12 cellular contexts compared by ENCODE assay signal in genomic region chr7:102872460-102872859, GRCh38. TPM values are rescaled to one million over a fixed set of nuclear protein-coding genes. Genes with fewer than 3 reads are reported as not detected.
DNase-seq lines count a peak whose midpoint lies in the region; ATAC-seq, FAIRE-seq and TF ChIP-seq lines count a peak whose summit lies in the region.
"Had no signal": no experiment of that assay in that cellular context is flagged by ENCODE, and none has a peak within 500 bp of the region (broad histone marks: within the 10 kb centered on the region; RNA-seq: fewer than 3 reads in every experiment).

No MANE protein-coding gene starts in this region.

- H2AFZ ChIP-seq in HepG2 (ENCODE audit: low read length), result no peak overlapping the region

- POLR2A ChIA-PET in HepG2 (lab: Yijun Ruan, JAX), result interaction anchor here (0.9 kb wide), 1 partner anchor 61 kb away, joined by 3 read pairs; no protein-coding TSS in a partner anchor

- no TSS peak for BruUV-seq in HepG2 (replicated peaks; lab: Mats Ljungman, UMichigan)

- H3K79me2 ChIP-seq in HepG2 (ENCODE audit: insufficient read depth, low read length), result no peaks in the 10 kb centered on the region

- in situ Hi-C loops in HepG2 (cut with HindIII; ENCODE audit: extremely low pct_ligation_motif_present, low pct_unique_long_range_greater_than_20kb), result no loop called here

- no peaks in the 10 kb centered on the region for H4K20me1 ChIP-seq in HepG2 (ENCODE audit: insufficient read depth, low read length)

- 94% methylated on average over 2 of the region's 2 CpGs for WGBS in HepG2 (ENCODE audit: low lambda C conversion rate)

- intact Hi-C loops in HepG2 (cut with micrococcal nuclease; ENCODE audit: unreplicated experiment) (no loop called here), upper lobe of right lung (cut with DNase I) (no loop called here)

- H3K27ac ChIP-seq in HepG2 (ENCODE audit: extremely low read length, insufficient read depth, low read length) (no peak overlapping the region), upper lobe of right lung (no peak overlapping the region)

- no peak overlapping the region for H3K9ac ChIP-seq in HepG2 (ENCODE audit: insufficient read depth, low read depth, low read length)

- H3K9me3 ChIP-seq in HepG2 (ENCODE audit: low read length), result no peaks in the 10 kb centered on the region
- H3K9me3 ChIP-seq in upper lobe of right lung, result no peaks in the 10 kb centered on the region
- H3K9me3 ChIP-seq: ascending aorta had no signal

- TF ChIP-seq RAD21 in HepG2 (CRISPR knock-in tag; IDR thresholded peaks at IDR 0.05), result no peak

- H3K27me3 ChIP-seq in HepG2 (ENCODE audit: control insufficient read depth in 1 of 2, insufficient read depth in 2 of 2, low read length in 2 of 2) (no peaks in the 10 kb centered on the region; a peak in 1 of 5 replicates), upper lobe of right lung (no peaks in the 10 kb centered on the region)
- H3K27me3 ChIP-seq: ascending aorta had no signal

- H3K4me3 ChIP-seq in cardiac fibroblast (replicated peaks in 1 of 2; ENCODE audit: low read depth in 2 of 2, low read length in 2 of 2) (no peak overlapping the region), HepG2 (replicated peaks in 1 of 3; ENCODE audit: insufficient read depth in 1 of 3, low read depth in 2 of 3, low read length in 3 of 3) (no peak overlapping the region), upper lobe of right lung (no peak overlapping the region)
- H3K4me3 ChIP-seq: ascending aorta had no signal

- TF ChIP-seq POLR2A in HepG2 (IDR thresholded peaks at IDR 0.05; ENCODE audit: insufficient read depth in 1 of 2, low read depth in 2 of 2, low read length in 2 of 2), result no peak

- DNase-seq in AG08395 (ENCODE audit: low spot score) (peak; percentile 70), LHCN-M2 (ENCODE audit: low read depth) (peak; percentile 99), cardiac fibroblast (ENCODE audit: low read depth in 2 of 2) (peak; percentile 84 to 99), lung microvascular endothelial cell (ENCODE audit: low read depth in 2 of 2) (peak; percentile 73 to 99), UCSD-AML1 (lab: John Stamatoyannopoulos, UW; ENCODE audit: unreplicated experiment) (no peak), HepG2 (ENCODE audit: low spot score) (no peak), upper lobe of right lung (no peak), D341Med (ENCODE audit: low spot score) (no peak)
- DNase-seq: CD4-positive, CD25-positive, alpha-beta regulatory T cell; Kasumi-1 had no signal

- ATAC-seq in HepG2, result no peak
- ATAC-seq in upper lobe of right lung, result no peak

- H3K36me3 ChIP-seq in HepG2 (replicated peaks in 1 of 2; ENCODE audit: control insufficient read depth in 1 of 2, insufficient read depth in 2 of 2, low read length in 2 of 2) (no peaks in the 10 kb centered on the region), upper lobe of right lung (no peaks in the 10 kb centered on the region)
- H3K36me3 ChIP-seq: ascending aorta had no signal

- no peak overlapping the region for H3K4me2 ChIP-seq in HepG2 (ENCODE audit: low read depth, low read length)

- H3K4me1 ChIP-seq in HepG2 (ENCODE audit: insufficient read depth, low read length) (peaks cover 73% of the 10 kb centered on the region), upper lobe of right lung (no peaks in the 10 kb centered on the region)

- CTCF ChIA-PET in HepG2 (lab: Yijun Ruan, JAX; ENCODE audit: low intra/inter-chr PET ratio, low total read pairs), result no interaction called here

- FAIRE-seq in HepG2 (lab: Jason Lieb, UNC), result no peak
- FAIRE-seq: TTC549 had no signal

- TF ChIP-seq EP300 in HepG2 (IDR thresholded peaks at IDR 0.05; ENCODE audit: low read depth in 2 of 2, low read length in 2 of 2) (no peak), HepG2 (CRISPR knock-in tag; IDR thresholded peaks at IDR 0.05; ENCODE audit: borderline replicate concordance) (no peak)

- TF ChIP-seq CTCF in cardiac fibroblast (IDR thresholded peaks at IDR 0.05; ENCODE audit: low read depth, low read length), result no peak
- TF ChIP-seq CTCF in HepG2 (CRISPR knock-in tag; IDR thresholded peaks at IDR 0.05), result no peak
- TF ChIP-seq CTCF in upper lobe of right lung (IDR thresholded peaks at IDR 0.05), result no peak

TF ChIP-seq in HepG2, 621 proteins besides CTCF, POLR2A, EP300 and RAD21 (continues in another document):
- no peak for TF ChIP-seq ZNF629 (CRISPR knock-in tag; conservative IDR thresholded peaks at IDR 0.05)
- no peak for TF ChIP-seq ZFP1 (CRISPR knock-in tag; IDR thresholded peaks at IDR 0.05)
- TF ChIP-seq HIC2 (CRISPR knock-in tag; IDR thresholded peaks at IDR 0.05; ENCODE audit: low read depth), result no peak
- no peak for TF ChIP-seq ZEB1 (IDR thresholded peaks at IDR 0.05; ENCODE audit: insufficient replicate concordance, low read depth)
- TF ChIP-seq ZNF781 (CRISPR knock-in tag; IDR thresholded peaks at IDR 0.05; ENCODE audit: borderline replicate concordance, not compliant biosample characterization), result no peak
- TF ChIP-seq FOXA3 (CRISPR knock-in tag; IDR thresholded peaks at IDR 0.05), result no peak
- no peak for TF ChIP-seq KLF12 (CRISPR knock-in tag; IDR thresholded peaks at IDR 0.05; ENCODE audit: borderline replicate concordance)
- no peak for TF ChIP-seq TFE3 (CRISPR knock-in tag; IDR thresholded peaks at IDR 0.05)
- TF ChIP-seq POGK (CRISPR knock-in tag; conservative IDR thresholded peaks at IDR 0.05), result no peak

RNA-seq across cellular contexts. Expression of gene LRRC17, which starts 40.3 kb away (rescaled TPM):
- total RNA-seq in LHCN-M2 (2014; rRNA removed), result 1,139 and 1,308 TPM in 2 replicates
- polyA plus RNA-seq in LHCN-M2 (2012), result 473 TPM
- 0.20 and 2.0 TPM in 2 replicates for total RNA-seq in lung microvascular endothelial cell
- total RNA-seq in HepG2 (2016; rRNA removed; fragmentation: Illumina TruSeq; extraction: Trizol), result 0.20 and 0.38 TPM in 2 replicates
- 0.26 TPM in 1 of 2 replicates, not detected in the other for total RNA-seq in HepG2 (2016; cell fraction: cytosol; rRNA removed; fragmentation: Illumina TruSeq; extraction: Trizol; ENCODE audit: low read depth)
- 0.27 and 0.58 TPM in 2 replicates for total RNA-seq in HepG2 (2016; cell fraction: insoluble cytoplasmic fraction; rRNA removed; fragmentation: Illumina TruSeq; extraction: Trizol)
- 0.10 and 0.22 TPM in 2 replicates for total RNA-seq in HepG2 (2016; cell fraction: membrane; rRNA removed; fragmentation: Illumina TruSeq; extraction: Trizol)
- 0.37 and 0.88 TPM in 2 replicates for total RNA-seq in HepG2 (2016; cell fraction: nucleus; rRNA removed; fragmentation: Illumina TruSeq; extraction: Trizol)
- 0.66 and 0.67 TPM in 2 replicates for polyA plus RNA-seq in HepG2 (2011; rRNA removed)
- 0.28 and 0.50 TPM in 2 replicates for polyA plus RNA-seq in HepG2 (2011; cell fraction: cytosol; rRNA removed)
- polyA plus RNA-seq in HepG2 (2011; cell fraction: nucleus; rRNA removed), result 0.55 and 0.69 TPM in 2 replicates
- polyA plus RNA-seq in HepG2 (2012), result 2.7 and 9.0 TPM in 2 replicates
- polyA plus RNA-seq in HepG2 (2016; cell fraction: cytosol; fragmentation: Illumina TruSeq; extraction: Trizol; ENCODE audit: low read depth), result 0.09 TPM in 1 of 2 replicates, not detected in the other
- polyA plus RNA-seq in HepG2 (2016; cell fraction: insoluble cytoplasmic fraction; fragmentation: Illumina TruSeq; extraction: Trizol; ENCODE audit: low read depth), result 0.13 and 0.32 TPM in 2 replicates
- 0.20 TPM in 1 of 2 replicates, not detected in the other for polyA plus RNA-seq in HepG2 (2016; cell fraction: membrane; fragmentation: Illumina TruSeq; extraction: Trizol; ENCODE audit: low read depth)
- polyA plus RNA-seq in HepG2 (2016; cell fraction: nucleus; fragmentation: Illumina TruSeq; extraction: Trizol; ENCODE audit: insufficient read depth, low read depth), result 0.46 and 1.2 TPM in 2 replicates
- not detected in 2 replicates for polyA minus RNA-seq in HepG2 (2011; rRNA and poly(A)+ RNA removed; ENCODE audit: low replicate concordance)
- polyA minus RNA-seq in HepG2 (2011; cell fraction: cytosol; rRNA and poly(A)+ RNA removed), result not detected in 2 replicates
- 0.26 and 1.4 TPM in 2 replicates for polyA minus RNA-seq in HepG2 (2011; cell fraction: nucleus; rRNA and poly(A)+ RNA removed)
- total RNA-seq in upper lobe of right lung, result 0.58 TPM

Comparison
In these comparisons a context has a peak if more than half of its experiments do, and no peak if none do; other contexts are left out.
1. DNase-seq: peak in AG08395 (single experiment), LHCN-M2 (single experiment), cardiac fibroblast (2 of 2) and lung microvascular endothelial cell (2 of 2); none in UCSD-AML1 (single experiment), HepG2 (single experiment), upper lobe of right lung (single experiment) and D341Med (single experiment).
2. RNA of gene LRRC17, which starts 40.3 kb away (total RNA-seq): 1,139 to 1,308 TPM in LHCN-M2; 0.58 TPM in upper lobe of right lung (single experiment), 0.10 to 0.88 TPM in HepG2 and 0.20 to 2.0 TPM in lung microvascular endothelial cell; every median in the first group is over 100 times any median in the second.